In genomic region chr10:43420369-43421200, GRCh38 we compare ENCODE assay signal across 8 cellular contexts. TPM values are rescaled to one million over a fixed set of nuclear protein-coding genes. Genes with fewer than 3 reads are reported as not detected.
DNase-seq lines count a peak whose midpoint lies in the region; TF ChIP-seq lines count a peak whose summit lies in the region.

No MANE protein-coding gene starts in this region.

- H3F3A ChIP-seq in Loucy (ENCODE audit: low read depth): peaks cover 37% of the 10 kb centered on the region

- no peaks in the 10 kb centered on the region for H3K9me3 ChIP-seq in Loucy (ENCODE audit: insufficient read depth, low read depth, low read length)
- H3K9me3 ChIP-seq in hepatocyte (ENCODE audit: low read depth): no peaks in the 10 kb centered on the region

- peaks cover 3% of the 10 kb centered on the region; the same call in 1 of the 2 replicates for H3K79me2 ChIP-seq in Loucy (ENCODE audit: insufficient read depth, low read length)
- H3K79me2 ChIP-seq in hepatocyte: no peaks in the 10 kb centered on the region

- peak overlapping the region; percentile 48 for H3K4me3 ChIP-seq in GM08714 (ENCODE audit: low read length)
- peak overlapping the region; percentile 86 for H3K4me3 ChIP-seq in Loucy (ENCODE audit: low read length, poor library complexity, severe bottlenecking)
- H3K4me3 ChIP-seq in astrocyte of the cerebellum (ENCODE audit: low read depth, low read length): peak overlapping the region; percentile 46
- H3K4me3 ChIP-seq in hepatocyte: peak overlapping the region; percentile 27

- H3K9ac ChIP-seq in Loucy (ENCODE audit: low read depth, low read length, poor library complexity, severe bottlenecking): peak overlapping the region; percentile 92

- WGBS in hepatocyte (ENCODE audit: low lambda C conversion rate, missing lambda C conversion rate): 3% methylated on average over 48 of the region's 63 CpGs

- TF ChIP-seq CTCF in Loucy (conservative IDR thresholded peaks at IDR 0.05; ENCODE audit: low read length) (peak; percentile 28; the same call in 1 of the 2 replicates), astrocyte of the cerebellum (IDR thresholded peaks at IDR 0.05; ENCODE audit: low read depth, low read length, missing control alignments) (peak; percentile 39), hepatocyte (IDR thresholded peaks at IDR 0.05; ENCODE audit: poor library complexity) (peak; percentile 43)

- in situ Hi-C loops in astrocyte of the cerebellum (cut with HindIII; ENCODE audit: low sequenced_read_pairs): no loop called here

- H3K27me3 ChIP-seq in Loucy (ENCODE audit: insufficient read depth, low read length, poor library complexity, severe bottlenecking) (no peaks in the 10 kb centered on the region), hepatocyte (no peaks in the 10 kb centered on the region)

- peak overlapping the region; percentile 99 for H3K27ac ChIP-seq in hepatocyte

- H3K9me2 ChIP-seq in Loucy (replicated peaks; ENCODE audit: low read depth, low read length): no peaks in the 10 kb centered on the region
- no peaks in the 10 kb centered on the region for H3K9me2 ChIP-seq in hepatocyte (replicated peaks; ENCODE audit: insufficient read depth)

- H3K36me3 ChIP-seq in Loucy (ENCODE audit: insufficient read depth, low read length) (no peaks in the 10 kb centered on the region), hepatocyte (replicated peaks; ENCODE audit: insufficient read depth, low read depth) (no peaks in the 10 kb centered on the region)

- H2AFZ ChIP-seq in Loucy (ENCODE audit: low read length): peak overlapping the region; percentile 80; the same call in 1 of the 2 replicates
- H2AFZ ChIP-seq in hepatocyte: peak overlapping the region; percentile 90

- H3K4me1 ChIP-seq in Loucy (ENCODE audit: insufficient read depth, low read length, poor library complexity, severe bottlenecking) (peaks cover 52% of the 10 kb centered on the region), hepatocyte (ENCODE audit: insufficient read depth) (peaks cover 14% of the 10 kb centered on the region)

- H4K20me1 ChIP-seq in Loucy (ENCODE audit: insufficient read depth, low read length, poor library complexity, severe bottlenecking): no peaks in the 10 kb centered on the region
- H4K20me1 ChIP-seq in hepatocyte (ENCODE audit: insufficient read depth, poor library complexity, severe bottlenecking): no peaks in the 10 kb centered on the region

- DNase-seq in H4 (ENCODE audit: low spot score): peak; percentile 60
- DNase-seq in T-helper 22 cell (ENCODE audit: low read depth): peak; percentile 78
- no peak for DNase-seq in astrocyte of the cerebellum (ENCODE audit: low read depth)
- DNase-seq in hepatocyte (ENCODE audit: low spot score): peak; percentile 94
- DNase-seq in renal cortical epithelial cell (ENCODE audit: low read depth): peak; percentile 61
- no peak for DNase-seq in NCI-H1930 (lab: John Stamatoyannopoulos, UW)

- H3K4me2 ChIP-seq in Loucy (ENCODE audit: low read depth, low read length, poor library complexity, severe bottlenecking): peak overlapping the region; percentile 88
- peak overlapping the region; percentile 88 for H3K4me2 ChIP-seq in hepatocyte

RNA-seq across cellular contexts. Expression of gene HNRNPF, which starts 11.6 kb away (rescaled TPM):
- 238 and 256 TPM in 2 replicates for total RNA-seq in H4 (2014; rRNA removed; shearing (Covaris generic))
- total RNA-seq in hepatocyte: 186 and 217 TPM in 2 replicates
- 117 and 134 TPM in 2 replicates for polyA plus RNA-seq in hepatocyte
- 302 and 345 TPM in 2 replicates for total RNA-seq in renal cortical epithelial cell

RNA-seq across cellular contexts. Expression of gene ZNF487, which starts 16.3 kb away (rescaled TPM):
- total RNA-seq in H4 (2014; rRNA removed; shearing (Covaris generic)): 0.66 and 1.4 TPM in 2 replicates
- total RNA-seq in hepatocyte: 8.1 and 9.3 TPM in 2 replicates
- polyA plus RNA-seq in hepatocyte: 5.6 and 8.9 TPM in 2 replicates
- total RNA-seq in renal cortical epithelial cell: 4.2 and 8.3 TPM in 2 replicates

RNA-seq across cellular contexts. Expression of gene FXYD4, which starts 49.1 kb away (rescaled TPM):
- total RNA-seq in H4 (2014; rRNA removed; shearing (Covaris generic)): not detected in 2 replicates
- 0.80 TPM in 1 of 2 replicates, not detected in the other for total RNA-seq in hepatocyte
- 0.19 and 4.8 TPM in 2 replicates for polyA plus RNA-seq in hepatocyte
- not detected in 2 replicates for total RNA-seq in renal cortical epithelial cell

Comparison
In these comparisons a context has a peak if more than half of its experiments do, and no peak if none do; other contexts are left out.
1. H3K4me3 ChIP-seq: peak in every context shown above with its lines; median percentile 86 in Loucy; 48 in GM08714; 46 in astrocyte of the cerebellum; 27 in hepatocyte.
2. DNase-seq: peak in H4 (single experiment), T-helper 22 cell (single experiment), hepatocyte (single experiment) and renal cortical epithelial cell (single experiment); none in astrocyte of the cerebellum (single experiment) and NCI-H1930 (0 of 2).
3. Peak in every context shown above with its lines, with median percentiles within 50 percentile points of each other: CTCF ChIP-seq.